In the genomic region with DNA sequence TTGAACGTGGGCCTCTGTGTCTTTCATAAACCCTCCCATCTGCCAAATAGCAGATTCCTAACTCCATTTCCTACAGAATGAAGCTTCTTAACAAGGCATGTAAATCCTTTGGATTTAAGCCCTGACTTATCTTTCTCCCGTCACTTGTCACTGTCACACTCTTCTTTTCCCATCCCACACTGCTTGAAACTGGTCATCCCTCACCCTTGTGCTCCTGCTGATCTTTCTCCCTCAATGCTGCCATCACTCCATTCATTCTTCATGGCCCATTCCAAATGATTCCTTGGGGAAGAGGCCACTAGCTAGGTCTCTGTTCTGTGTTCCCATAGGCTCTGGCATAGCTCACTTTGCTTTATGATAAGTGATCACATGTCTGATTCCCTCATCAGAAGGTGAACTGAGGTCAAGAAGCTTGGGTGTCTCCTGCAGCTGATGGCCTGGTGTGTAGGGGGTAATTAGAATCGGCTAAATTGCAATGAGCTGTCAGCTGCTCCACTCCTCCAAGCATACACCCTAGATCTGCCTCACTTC, we compare ENCODE assay signal across 2 cellular contexts.
TF ChIP-seq lines count a peak whose summit lies in the region.

No MANE protein-coding gene starts in this region.

TF ChIP-seq in endothelial cell of umbilical vein, 7 proteins besides CTCF, POLR2A, EP300 and RAD21:
- TF ChIP-seq POLR2AphosphoS5 (IDR thresholded peaks at IDR 0.05; ENCODE audit: insufficient read depth, low read depth, low read length) = no peak
- no peak for TF ChIP-seq MYC (IDR thresholded peaks at IDR 0.05; ENCODE audit: low read depth, low read length)
- TF ChIP-seq, protein P1, sequence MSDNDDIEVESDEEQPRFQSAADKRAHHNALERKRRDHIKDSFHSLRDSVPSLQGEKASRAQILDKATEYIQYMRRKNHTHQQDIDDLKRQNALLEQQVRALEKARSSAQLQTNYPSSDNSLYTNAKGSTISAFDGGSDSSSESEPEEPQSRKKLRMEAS (IDR thresholded peaks at IDR 0.05; ENCODE audit: insufficient read depth, insufficient read length) = no peak
- TF ChIP-seq GATA2 (IDR thresholded peaks at IDR 0.05; ENCODE audit: insufficient read depth, insufficient read length, low read depth, low read length) = no peak
- TF ChIP-seq FOS (IDR thresholded peaks at IDR 0.05; ENCODE audit: borderline replicate concordance, insufficient read depth, low read length) = no peak
- no peak for TF ChIP-seq EZH2 (IDR thresholded peaks at IDR 0.05; ENCODE audit: borderline replicate concordance, low read depth, low read length, severe bottlenecking)
- TF ChIP-seq JUN (IDR thresholded peaks at IDR 0.05; ENCODE audit: borderline replicate concordance, insufficient read depth, insufficient read length, low read depth) = no peak

TF ChIP-seq in HepG2, 621 proteins besides CTCF, POLR2A, EP300 and RAD21:
- no peak for TF ChIP-seq MED13 (CRISPR knock-in tag; IDR thresholded peaks at IDR 0.05)
- no peak for TF ChIP-seq CBX1 (IDR thresholded peaks at IDR 0.05; ENCODE audit: low read depth)
- TF ChIP-seq, protein P2, sequence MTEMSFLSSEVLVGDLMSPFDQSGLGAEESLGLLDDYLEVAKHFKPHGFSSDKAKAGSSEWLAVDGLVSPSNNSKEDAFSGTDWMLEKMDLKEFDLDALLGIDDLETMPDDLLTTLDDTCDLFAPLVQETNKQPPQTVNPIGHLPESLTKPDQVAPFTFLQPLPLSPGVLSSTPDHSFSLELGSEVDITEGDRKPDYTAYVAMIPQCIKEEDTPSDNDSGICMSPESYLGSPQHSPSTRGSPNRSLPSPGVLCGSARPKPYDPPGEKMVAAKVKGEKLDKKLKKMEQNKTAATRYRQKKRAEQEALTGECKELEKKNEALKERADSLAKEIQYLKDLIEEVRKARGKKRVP (CRISPR knock-in tag; IDR thresholded peaks at IDR 0.05) = no peak
